In the genomic region with DNA sequence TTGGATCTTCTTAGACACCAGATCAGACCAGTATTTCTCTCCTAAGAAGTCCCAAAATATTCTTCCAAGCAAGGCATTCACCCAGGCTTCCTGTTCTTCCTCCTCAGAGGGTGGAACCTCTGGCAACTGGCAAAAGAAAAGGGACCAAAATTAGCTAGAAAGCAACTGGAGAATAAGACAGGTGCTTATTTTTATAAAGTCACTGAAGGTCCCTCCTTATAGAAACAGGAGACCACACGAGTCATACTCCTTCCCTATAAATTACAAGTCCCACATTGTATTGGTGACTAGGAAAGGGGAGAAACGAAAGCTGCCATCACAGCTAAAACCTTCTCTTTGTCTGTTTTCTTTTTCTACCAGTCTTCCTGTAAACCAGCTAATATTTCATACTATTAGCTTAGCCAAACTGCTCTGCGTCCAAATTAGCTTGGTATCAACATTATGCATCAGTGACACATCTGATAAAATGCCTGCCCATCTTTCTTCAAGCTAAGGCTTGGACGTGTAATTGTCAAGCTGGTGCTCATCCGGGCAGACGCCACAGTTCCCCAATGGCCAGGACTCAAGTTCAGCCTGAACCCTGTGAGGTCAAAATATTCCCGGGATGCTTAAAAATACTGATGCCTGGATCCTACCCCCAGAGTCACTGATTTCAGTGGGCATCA, we compare ENCODE assay signal across 25 cellular contexts. TPM values are rescaled to one million over a fixed set of nuclear protein-coding genes. Genes with fewer than 3 reads are reported as not detected.
DNase-seq lines count a peak whose midpoint lies in the region; ATAC-seq and TF ChIP-seq lines count a peak whose summit lies in the region.
"Had no signal": no experiment of that assay in that cellular context is flagged by ENCODE, and none has a peak within 500 bp of the region (broad histone marks: within the 10 kb centered on the region; RNA-seq: fewer than 3 reads in every experiment).

No MANE protein-coding gene starts in this region.

- intact Hi-C loops in left ventricle myocardium inferior (cut with micrococcal nuclease): no loop called here
- intact Hi-C loops in Right ventricle myocardium inferior (cut with DNase I): no loop called here
- intact Hi-C loops in uterus (cut with DNase I; ENCODE audit: low total_unique reads): no loop called here

- H3K27ac ChIP-seq in left ventricle myocardium inferior (replicated peaks) (peak overlapping the region; percentile 68), uterus (peak overlapping the region; percentile 0 to 11)
- H3K27ac ChIP-seq: epithelial cell of prostate had no signal

- H3K4me3 Mint-ChIP-seq in osteocyte (ENCODE audit: unreplicated experiment): no peak overlapping the region
- no peak overlapping the region for H3K4me3 Mint-ChIP-seq in stimulated activated naive CD8-positive, alpha-beta T cell treated with anti-CD3 and anti-CD28 coated beads, Interleukin-15, amount 100 ng/mL, for 72 hours
- H3K4me3 Mint-ChIP-seq: activated T-cell treated with anti-CD3 and anti-CD28 coated beads, Interleukin-2, amount 50 U/mL, for 24 hours; B cell; GM23338; HFFc6; mesothelial cell of epicardium; natural killer cell treated with Interleukin-12 subunit alpha and Interleukin-12 subunit beta and Interleukin-15 and Interleukin-18, amount 100 ng/mL, for 72 hours had no signal

- H3K36me3 ChIP-seq in left ventricle myocardium inferior (peaks cover 11% of the 10 kb centered on the region), uterus (no peaks in the 10 kb centered on the region)

- DNase-seq in left ventricle myocardium inferior: no peak
- no peak for DNase-seq in Right ventricle myocardium inferior (ENCODE audit: missing footprints)
- DNase-seq in ecto neural progenitor cell (ENCODE audit: low spot score): peak; percentile 29
- DNase-seq in osteocyte (ENCODE audit: extremely low spot score, unreplicated experiment): no peak
- DNase-seq in uterus: no peak
- DNase-seq in stimulated activated naive CD8-positive, alpha-beta T cell treated with anti-CD3 and anti-CD28 coated beads, Interleukin-15, amount 100 ng/mL, for 72 hours: no peak
- DNase-seq in activated CD8-positive, alpha-beta memory T cell treated with anti-CD3 and anti-CD28 coated beads for 24 hours: no peak
- no peak for DNase-seq in DMS 273 (lab: John Stamatoyannopoulos, UW; ENCODE audit: unreplicated experiment)
- DNase-seq: activated CD4-positive, alpha-beta T cell treated with anti-CD3 and anti-CD28 coated beads for 1 hour; activated naive CD4-positive, alpha-beta T cell; caudate nucleus; DMS79; dorsolateral prefrontal cortex; head of caudate nucleus; HFFc6; NCI-H1105; NCI-H2081 treated with DMSO at 0.1 percent for 48 hours; SHP77; sigmoid colon had no signal

- H3K4me1 ChIP-seq in left ventricle myocardium inferior (peaks cover 64% of the 10 kb centered on the region), uterus (peaks cover 0 to 4% of the 10 kb centered on the region in 2 donors)

- H3K36me3 Mint-ChIP-seq in osteocyte (ENCODE audit: unreplicated experiment): peaks cover 48% of the 10 kb centered on the region
- H3K36me3 Mint-ChIP-seq: natural killer cell treated with Interleukin-12 subunit alpha and Interleukin-12 subunit beta and Interleukin-15 and Interleukin-18, amount 100 ng/mL, for 72 hours had no signal

- no peak for ATAC-seq in Right ventricle myocardium inferior
- ATAC-seq in stimulated activated naive CD8-positive, alpha-beta T cell treated with anti-CD3 and anti-CD28 coated beads, Interleukin-15, amount 100 ng/mL, for 72 hours: no peak
- ATAC-seq: GM23338; natural killer cell treated with Interleukin-12 subunit alpha and Interleukin-12 subunit beta and Interleukin-15 and Interleukin-18, amount 100 ng/mL, for 72 hours had no signal

- peak overlapping the region; percentile 38 for H3K27ac Mint-ChIP-seq in osteocyte (ENCODE audit: unreplicated experiment)
- H3K27ac Mint-ChIP-seq in stimulated activated naive CD8-positive, alpha-beta T cell treated with anti-CD3 and anti-CD28 coated beads, Interleukin-15, amount 100 ng/mL, for 72 hours: no peak overlapping the region
- H3K27ac Mint-ChIP-seq: activated T-cell treated with anti-CD3 and anti-CD28 coated beads, Interleukin-2, amount 50 U/mL, for 24 hours; B cell; GM23338; HFFc6; mesothelial cell of epicardium; natural killer cell treated with Interleukin-12 subunit alpha and Interleukin-12 subunit beta and Interleukin-15 and Interleukin-18, amount 100 ng/mL, for 72 hours had no signal

- no peak for TF ChIP-seq POLR2A in uterus (IDR thresholded peaks at IDR 0.05)

- H3K9me3 ChIP-seq in left ventricle myocardium inferior (replicated peaks) (no peaks in the 10 kb centered on the region), uterus (no peaks in the 10 kb centered on the region)
- H3K9me3 ChIP-seq: sigmoid colon had no signal

- no peak overlapping the region for H3K4me3 ChIP-seq in left ventricle myocardium inferior
- no peak overlapping the region for H3K4me3 ChIP-seq in uterus
- H3K4me3 ChIP-seq: dorsolateral prefrontal cortex, GM23338, sigmoid colon had no signal

- no peaks in the 10 kb centered on the region for H3K27me3 Mint-ChIP-seq in osteocyte (ENCODE audit: unreplicated experiment)
- H3K27me3 Mint-ChIP-seq in stimulated activated naive CD8-positive, alpha-beta T cell treated with anti-CD3 and anti-CD28 coated beads, Interleukin-15, amount 100 ng/mL, for 72 hours: no peaks in the 10 kb centered on the region
- H3K27me3 Mint-ChIP-seq: activated T-cell treated with anti-CD3 and anti-CD28 coated beads, Interleukin-2, amount 50 U/mL, for 24 hours; B cell; natural killer cell treated with Interleukin-12 subunit alpha and Interleukin-12 subunit beta and Interleukin-15 and Interleukin-18, amount 100 ng/mL, for 72 hours had no signal

- TF ChIP-seq CTCF in left ventricle myocardium inferior (IDR thresholded peaks at IDR 0.05; ENCODE audit: borderline replicate concordance): no peak
- TF ChIP-seq CTCF in osteocyte (IDR thresholded peaks at IDR 0.05): no peak
- no peak for TF ChIP-seq CTCF in uterus (IDR thresholded peaks at IDR 0.05)

- no peaks in the 10 kb centered on the region for H3K27me3 ChIP-seq in left ventricle myocardium inferior (ENCODE audit: low read depth)
- H3K27me3 ChIP-seq in uterus: no peaks in the 10 kb centered on the region
- H3K27me3 ChIP-seq: dorsolateral prefrontal cortex, sigmoid colon had no signal

- H3K9me3 Mint-ChIP-seq in osteocyte (ENCODE audit: unreplicated experiment): no peaks in the 10 kb centered on the region
- H3K9me3 Mint-ChIP-seq in stimulated activated naive CD8-positive, alpha-beta T cell treated with anti-CD3 and anti-CD28 coated beads, Interleukin-15, amount 100 ng/mL, for 72 hours: no peaks in the 10 kb centered on the region
- H3K9me3 Mint-ChIP-seq: GM23338; HFFc6; mesothelial cell of epicardium; natural killer cell treated with Interleukin-12 subunit alpha and Interleukin-12 subunit beta and Interleukin-15 and Interleukin-18, amount 100 ng/mL, for 72 hours had no signal

- H3K4me1 Mint-ChIP-seq in osteocyte (ENCODE audit: unreplicated experiment): peaks cover 24% of the 10 kb centered on the region
- no peaks in the 10 kb centered on the region for H3K4me1 Mint-ChIP-seq in stimulated activated naive CD8-positive, alpha-beta T cell treated with anti-CD3 and anti-CD28 coated beads, Interleukin-15, amount 100 ng/mL, for 72 hours
- H3K4me1 Mint-ChIP-seq: B cell, GM23338 had no signal

RNA-seq across cellular contexts. Expression of a gene that starts 47.5 kb away (rescaled TPM):
- total RNA-seq in left ventricle myocardium inferior (9.3 TPM), Right ventricle myocardium inferior (7.1 TPM), osteocyte (20.8 and 21.4 TPM in 2 replicates), uterus (10 to 100 TPM in 3 of 4 donors, 1 to 10 TPM in 1; 4.4 to 56.5 (median 15.0) TPM)
